ENCODE assay signal across 18 cellular contexts in the genomic region with DNA sequence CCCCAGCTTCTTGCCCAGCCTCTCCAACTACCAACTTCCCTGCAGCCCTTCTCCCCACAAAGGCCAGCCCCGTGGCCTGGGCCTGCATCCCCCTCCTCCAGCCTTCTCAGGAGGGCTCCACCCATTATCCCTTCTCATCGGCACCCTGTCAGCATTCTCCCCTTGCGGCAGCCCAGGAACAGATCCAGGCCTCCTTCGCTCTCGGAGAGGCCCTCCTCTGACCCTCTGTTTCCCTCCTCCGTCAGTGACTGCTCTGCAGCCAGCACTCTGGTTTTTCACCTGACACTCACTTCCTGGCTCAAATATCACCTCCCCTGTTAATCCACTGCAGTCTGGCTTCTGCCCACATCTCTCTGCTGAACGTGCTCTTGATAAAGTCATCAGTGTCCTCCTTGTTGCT. TPM values are rescaled to one million over a fixed set of nuclear protein-coding genes. Genes with fewer than 3 reads are reported as not detected.
DNase-seq lines count a peak whose midpoint lies in the region; ATAC-seq lines count a peak whose summit lies in the region.
"Had no signal": no experiment of that assay in that cellular context is flagged by ENCODE, and none has a peak within 500 bp of the region (broad histone marks: within the 10 kb centered on the region; RNA-seq: fewer than 3 reads in every experiment).

No MANE protein-coding gene starts in this region.

- no peaks in the 10 kb centered on the region for H3K9me3 Mint-ChIP-seq in activated naive CD8-positive, alpha-beta T cell treated with anti-CD3 and anti-CD28 coated beads, Interleukin-2, amount 10 ng/mL, durations not matched to agents 7 days and 5 days
- H3K9me3 Mint-ChIP-seq in activated naive CD8-positive, alpha-beta T cell treated with anti-CD3 and anti-CD28 coated beads for 36 hours = no peaks in the 10 kb centered on the region
- no peaks in the 10 kb centered on the region for H3K9me3 Mint-ChIP-seq in activated CD8-positive, alpha-beta T cell treated with anti-CD3 and anti-CD28 coated beads, Interleukin-2, amount 10 ng/mL, durations not matched to agents 7 days and 5 days (ENCODE audit: insufficient read depth)
- no peaks in the 10 kb centered on the region for H3K9me3 Mint-ChIP-seq in activated naive CD4-positive, alpha-beta T cell treated with anti-CD3 and anti-CD28 coated beads, Interleukin-2, amount 10 ng/mL, durations not matched to agents 7 days and 5 days
- H3K9me3 Mint-ChIP-seq: activated T-helper 1 cell treated with anti-CD3 and anti-CD28 coated beads, Interleukin-12 subunit alpha, Interleukin-12 subunit beta, Interleukin-2, Interleukin-4 antibody, amounts not matched to agents 30 ng/mL and 10 ng/mL and 1 ng/mL, durations not matched to agents 14 hours and 24 hours and 36 hours; stimulated activated naive CD8-positive, alpha-beta T cell treated with anti-CD3 and anti-CD28 coated beads, Interleukin-15, Interleukin-2, amounts not matched to agents 100 ng/mL and 50 ng/mL, for 24 hours; T-helper 1 cell treated with Interleukin-12 subunit alpha and Interleukin-12 subunit beta and Interleukin-4 antibody, amounts not matched to agents 30 μg/mL and 1 μg/mL, for 36 hours; type B pancreatic cell had no signal

- no peaks in the 10 kb centered on the region for H3K36me3 Mint-ChIP-seq in activated naive CD8-positive, alpha-beta T cell treated with anti-CD3 and anti-CD28 coated beads, Interleukin-2, amount 10 ng/mL, durations not matched to agents 7 days and 5 days
- H3K36me3 Mint-ChIP-seq in activated naive CD8-positive, alpha-beta T cell treated with anti-CD3 and anti-CD28 coated beads for 36 hours = no peaks in the 10 kb centered on the region
- no peaks in the 10 kb centered on the region for H3K36me3 Mint-ChIP-seq in activated CD8-positive, alpha-beta T cell treated with anti-CD3 and anti-CD28 coated beads, Interleukin-2, amount 10 ng/mL, durations not matched to agents 7 days and 5 days (ENCODE audit: low read depth)
- no peaks in the 10 kb centered on the region for H3K36me3 Mint-ChIP-seq in activated naive CD4-positive, alpha-beta T cell treated with anti-CD3 and anti-CD28 coated beads, Interleukin-2, amount 10 ng/mL, durations not matched to agents 7 days and 5 days
- H3K36me3 Mint-ChIP-seq: type B pancreatic cell had no signal

- intact Hi-C loops in right cardiac atrium (cut with DNase I) = loop anchor here in 1 of 4 donors (10.0 kb wide), 1 partner anchor 82 kb away; no protein-coding TSS in a partner anchor

- H3K4me3 Mint-ChIP-seq in activated naive CD8-positive, alpha-beta T cell treated with anti-CD3 and anti-CD28 coated beads, Interleukin-2, amount 10 ng/mL, durations not matched to agents 7 days and 5 days = no peak overlapping the region
- H3K4me3 Mint-ChIP-seq in activated naive CD8-positive, alpha-beta T cell treated with anti-CD3 and anti-CD28 coated beads for 36 hours = no peak overlapping the region
- no peak overlapping the region for H3K4me3 Mint-ChIP-seq in activated CD8-positive, alpha-beta T cell treated with anti-CD3 and anti-CD28 coated beads, Interleukin-2, amount 10 ng/mL, durations not matched to agents 7 days and 5 days
- H3K4me3 Mint-ChIP-seq in activated naive CD4-positive, alpha-beta T cell treated with anti-CD3 and anti-CD28 coated beads, Interleukin-2, amount 10 ng/mL, durations not matched to agents 7 days and 5 days = no peak overlapping the region
- H3K4me3 Mint-ChIP-seq: activated T-helper 1 cell treated with anti-CD3 and anti-CD28 coated beads, Interleukin-12 subunit alpha, Interleukin-12 subunit beta, Interleukin-2, Interleukin-4 antibody, amounts not matched to agents 30 ng/mL and 10 ng/mL and 1 ng/mL, durations not matched to agents 14 hours and 24 hours and 36 hours; stimulated activated naive CD8-positive, alpha-beta T cell treated with anti-CD3 and anti-CD28 coated beads, Interleukin-15, Interleukin-2, amounts not matched to agents 100 ng/mL and 50 ng/mL, for 24 hours; T-helper 1 cell treated with Interleukin-12 subunit alpha and Interleukin-12 subunit beta and Interleukin-4 antibody, amounts not matched to agents 30 μg/mL and 1 μg/mL, for 36 hours; type B pancreatic cell had no signal

- peaks cover 30% of the 10 kb centered on the region for H3K4me1 Mint-ChIP-seq in activated naive CD8-positive, alpha-beta T cell treated with anti-CD3 and anti-CD28 coated beads, Interleukin-2, amount 10 ng/mL, durations not matched to agents 7 days and 5 days
- peaks cover 15% of the 10 kb centered on the region for H3K4me1 Mint-ChIP-seq in activated naive CD8-positive, alpha-beta T cell treated with anti-CD3 and anti-CD28 coated beads for 36 hours
- H3K4me1 Mint-ChIP-seq in activated CD8-positive, alpha-beta T cell treated with anti-CD3 and anti-CD28 coated beads, Interleukin-2, amount 10 ng/mL, durations not matched to agents 7 days and 5 days (ENCODE audit: low read depth) = peaks cover 45% of the 10 kb centered on the region
- peaks cover 16% of the 10 kb centered on the region for H3K4me1 Mint-ChIP-seq in activated naive CD4-positive, alpha-beta T cell treated with anti-CD3 and anti-CD28 coated beads, Interleukin-2, amount 10 ng/mL, durations not matched to agents 7 days and 5 days

- peaks cover 3% of the 10 kb centered on the region for H3K27me3 Mint-ChIP-seq in activated naive CD8-positive, alpha-beta T cell treated with anti-CD3 and anti-CD28 coated beads, Interleukin-2, amount 10 ng/mL, durations not matched to agents 7 days and 5 days
- H3K27me3 Mint-ChIP-seq in activated naive CD8-positive, alpha-beta T cell treated with anti-CD3 and anti-CD28 coated beads for 36 hours = peaks cover 5% of the 10 kb centered on the region
- H3K27me3 Mint-ChIP-seq in activated CD8-positive, alpha-beta T cell treated with anti-CD3 and anti-CD28 coated beads, Interleukin-2, amount 10 ng/mL, durations not matched to agents 7 days and 5 days (ENCODE audit: low read depth) = no peaks in the 10 kb centered on the region
- H3K27me3 Mint-ChIP-seq in activated naive CD4-positive, alpha-beta T cell treated with anti-CD3 and anti-CD28 coated beads, Interleukin-2, amount 10 ng/mL, durations not matched to agents 7 days and 5 days = peaks cover 47% of the 10 kb centered on the region

- H3K27ac ChIP-seq in right cardiac atrium (ENCODE audit: low read length) = peak overlapping the region; percentile 39
- H3K27ac ChIP-seq: right lobe of liver, VCaP had no signal

- CTCF ChIA-PET in activated CD8-positive, alpha-beta T cell treated with anti-CD3 and anti-CD28 coated beads, Interleukin-2, amount 10 ng/mL, durations not matched to agents 7 days and 5 days (lab: Charles Lee) = interaction anchor here (1.1 to 2.4 kb wide), 7 partner anchors 13 to 81 kb away, joined by 3 to 24 read pairs (median 8); no protein-coding TSS in a partner anchor
- CTCF ChIA-PET in activated naive CD4-positive, alpha-beta T cell treated with anti-CD3 and anti-CD28 coated beads, Interleukin-2, amount 10 ng/mL, durations not matched to agents 7 days and 5 days (lab: Charles Lee) = interaction anchor here (1.2 to 2.5 kb wide), 7 partner anchors 11 to 217 kb away, joined by 4 to 16 read pairs (median 8); no protein-coding TSS in a partner anchor

- 35% methylated on average over 7 of the region's 7 CpGs for WGBS in right cardiac atrium

- POLR2A ChIA-PET in activated naive CD8-positive, alpha-beta T cell treated with anti-CD3 and anti-CD28 coated beads, Interleukin-2, amount 10 ng/mL, durations not matched to agents 7 days and 5 days (lab: Charles Lee) = interaction anchor here (1.8 kb wide), 1 partner anchor 102 kb away, joined by 8 read pairs; the partner anchor contains the start of gene PEF1
- POLR2A ChIA-PET in activated CD8-positive, alpha-beta T cell treated with anti-CD3 and anti-CD28 coated beads, Interleukin-2, amount 10 ng/mL, durations not matched to agents 7 days and 5 days (lab: Charles Lee) = interaction anchor here (0.7 kb wide), 1 partner anchor 208 kb away, joined by 4 read pairs; no protein-coding TSS in a partner anchor

- H3K4me1 ChIP-seq in right cardiac atrium (ENCODE audit: control insufficient read depth, insufficient read depth, low read length) = peaks cover 12% of the 10 kb centered on the region

- DNase-seq in activated naive CD8-positive, alpha-beta T cell treated with anti-CD3 and anti-CD28 coated beads, Interleukin-2, amount 10 ng/mL, durations not matched to agents 7 days and 5 days = no peak
- no peak for DNase-seq in activated naive CD8-positive, alpha-beta T cell treated with anti-CD3 and anti-CD28 coated beads for 36 hours
- DNase-seq in activated CD8-positive, alpha-beta T cell treated with anti-CD3 and anti-CD28 coated beads, Interleukin-2, amount 10 ng/mL, durations not matched to agents 7 days and 5 days = peak; percentile 31
- DNase-seq in right cardiac atrium (peak in 1 of 3 donors; percentile 64), cortex of kidney (lab: John Stamatoyannopoulos, UW) (no peak)
- DNase-seq in activated CD4-positive, CD25-positive, alpha-beta regulatory T cell treated with anti-CD3 and anti-CD28 coated beads, Interleukin-2, amount 50 U/mL, for 72 hours = no peak
- DNase-seq in activated naive CD4-positive, alpha-beta T cell treated with anti-CD3 and anti-CD28 coated beads, Interleukin-2, amount 10 ng/mL, durations not matched to agents 7 days and 5 days = no peak
- DNase-seq: kidney glomerular epithelial cell, NCI-H146, NCI-H524, right lobe of liver had no signal

- H3K9me3 ChIP-seq in right cardiac atrium (ENCODE audit: control insufficient read depth, low read length) = no peaks in the 10 kb centered on the region
- H3K9me3 ChIP-seq: right lobe of liver had no signal

- H3K27me3 ChIP-seq in right cardiac atrium (ENCODE audit: control insufficient read depth, insufficient read depth) = no peaks in the 10 kb centered on the region
- H3K27me3 ChIP-seq: right lobe of liver had no signal

- peak overlapping the region; percentile 23 for H3K27ac Mint-ChIP-seq in activated naive CD8-positive, alpha-beta T cell treated with anti-CD3 and anti-CD28 coated beads, Interleukin-2, amount 10 ng/mL, durations not matched to agents 7 days and 5 days
- H3K27ac Mint-ChIP-seq in activated naive CD8-positive, alpha-beta T cell treated with anti-CD3 and anti-CD28 coated beads for 36 hours = no peak overlapping the region
- H3K27ac Mint-ChIP-seq in activated CD8-positive, alpha-beta T cell treated with anti-CD3 and anti-CD28 coated beads, Interleukin-2, amount 10 ng/mL, durations not matched to agents 7 days and 5 days = peak overlapping the region; percentile 75
- no peak overlapping the region for H3K27ac Mint-ChIP-seq in activated naive CD4-positive, alpha-beta T cell treated with anti-CD3 and anti-CD28 coated beads, Interleukin-2, amount 10 ng/mL, durations not matched to agents 7 days and 5 days
- H3K27ac Mint-ChIP-seq: activated T-helper 1 cell treated with anti-CD3 and anti-CD28 coated beads, Interleukin-12 subunit alpha, Interleukin-12 subunit beta, Interleukin-2, Interleukin-4 antibody, amounts not matched to agents 30 ng/mL and 10 ng/mL and 1 ng/mL, durations not matched to agents 14 hours and 24 hours and 36 hours; stimulated activated naive CD8-positive, alpha-beta T cell treated with anti-CD3 and anti-CD28 coated beads, Interleukin-15, Interleukin-2, amounts not matched to agents 100 ng/mL and 50 ng/mL, for 24 hours; T-helper 1 cell treated with Interleukin-12 subunit alpha and Interleukin-12 subunit beta and Interleukin-4 antibody, amounts not matched to agents 30 μg/mL and 1 μg/mL, for 36 hours had no signal

- peak; percentile 25 for ATAC-seq in activated naive CD8-positive, alpha-beta T cell treated with anti-CD3 and anti-CD28 coated beads, Interleukin-2, amount 10 ng/mL, durations not matched to agents 7 days and 5 days (ENCODE audit: low read depth)
- ATAC-seq in activated CD8-positive, alpha-beta T cell treated with anti-CD3 and anti-CD28 coated beads, Interleukin-2, amount 10 ng/mL, durations not matched to agents 7 days and 5 days = no peak
- ATAC-seq in right cardiac atrium (peak in 1 of 2 donors; percentile 4), GM18868 (IDR thresholded peaks at IDR 0.05; ENCODE audit: unreplicated experiment) (no peak)
- ATAC-seq: right lobe of liver had no signal

- no peak overlapping the region for H3K4me3 ChIP-seq in right cardiac atrium (ENCODE audit: low read length)
- H3K4me3 ChIP-seq: right lobe of liver had no signal

RNA-seq across cellular contexts. Expression of gene ADGRB2, which starts 17.5 kb away (rescaled TPM):
- total RNA-seq in activated naive CD8-positive, alpha-beta T cell treated with anti-CD3 and anti-CD28 coated beads, Interleukin-2, amount 10 ng/mL, durations not matched to agents 7 days and 5 days = under 1 TPM; 0.74 to 0.75 TPM
- total RNA-seq in activated naive CD8-positive, alpha-beta T cell treated with anti-CD3 and anti-CD28 coated beads for 36 hours = under 1 TPM; 0.08 to 0.18 TPM
- under 1 TPM; 0.05 to 0.37 TPM for total RNA-seq in activated CD8-positive, alpha-beta T cell treated with anti-CD3 and anti-CD28 coated beads, Interleukin-2, amount 10 ng/mL, durations not matched to agents 7 days and 5 days
- 10 to 100 TPM; 11.8 to 14.8 (median 13.1) TPM for total RNA-seq in right cardiac atrium
- polyA plus RNA-seq in right cardiac atrium = 18.2 TPM

RNA-seq across cellular contexts. Expression of gene COL16A1, which starts 42.9 kb away (rescaled TPM):
- under 1 TPM in 1 of 2 experiments, not detected in 1; 0.14 TPM for total RNA-seq in activated naive CD8-positive, alpha-beta T cell treated with anti-CD3 and anti-CD28 coated beads, Interleukin-2, amount 10 ng/mL, durations not matched to agents 7 days and 5 days
- total RNA-seq in activated naive CD8-positive, alpha-beta T cell treated with anti-CD3 and anti-CD28 coated beads for 36 hours = under 1 TPM; 0.36 to 0.93 TPM
- total RNA-seq in activated CD8-positive, alpha-beta T cell treated with anti-CD3 and anti-CD28 coated beads, Interleukin-2, amount 10 ng/mL, durations not matched to agents 7 days and 5 days = not detected
- total RNA-seq in right cardiac atrium = 10 to 100 TPM; 40.6 to 50.5 (median 50.3) TPM
- 37.4 TPM for polyA plus RNA-seq in right cardiac atrium
- total RNA-seq: activated T-helper 1 cell treated with anti-CD3 and anti-CD28 coated beads, Interleukin-12 subunit alpha, Interleukin-12 subunit beta, Interleukin-2, Interleukin-4 antibody, amounts not matched to agents 30 ng/mL and 10 ng/mL and 1 ng/mL, durations not matched to agents 14 hours and 24 hours and 36 hours; OCI-LY7 had no signal

Comparison
In these comparisons a context has a peak if more than half of its experiments do, and no peak if none do; other contexts are left out.
1. H3K27ac Mint-ChIP-seq: peak in activated naive CD8-positive, alpha-beta T cell treated with anti-CD3 and anti-CD28 coated beads, Interleukin-2, amount 10 ng/mL, durations not matched to agents 7 days and 5 days (single experiment) and activated CD8-positive, alpha-beta T cell treated with anti-CD3 and anti-CD28 coated beads, Interleukin-2, amount 10 ng/mL, durations not matched to agents 7 days and 5 days (single experiment); none in activated naive CD8-positive, alpha-beta T cell treated with anti-CD3 and anti-CD28 coated beads for 36 hours (single experiment) and activated naive CD4-positive, alpha-beta T cell treated with anti-CD3 and anti-CD28 coated beads, Interleukin-2, amount 10 ng/mL, durations not matched to agents 7 days and 5 days (single experiment).
2. RNA of gene ADGRB2, which starts 17.5 kb away (total RNA-seq): 11.8 to 14.8 TPM in right cardiac atrium; 0.74 to 0.75 TPM in activated naive CD8-positive, alpha-beta T cell treated with anti-CD3 and anti-CD28 coated beads, Interleukin-2, amount 10 ng/mL, durations not matched to agents 7 days and 5 days, 0.05 to 0.37 TPM in activated CD8-positive, alpha-beta T cell treated with anti-CD3 and anti-CD28 coated beads, Interleukin-2, amount 10 ng/mL, durations not matched to agents 7 days and 5 days and 0.08 to 0.18 TPM in activated naive CD8-positive, alpha-beta T cell treated with anti-CD3 and anti-CD28 coated beads for 36 hours; every median in the first group is over 4 times any median in the second.
3. RNA of gene COL16A1, which starts 42.9 kb away (total RNA-seq): 40.6 to 50.5 TPM in right cardiac atrium; 0.36 to 0.93 TPM in activated naive CD8-positive, alpha-beta T cell treated with anti-CD3 and anti-CD28 coated beads for 36 hours, 0.14 TPM in activated naive CD8-positive, alpha-beta T cell treated with anti-CD3 and anti-CD28 coated beads, Interleukin-2, amount 10 ng/mL, durations not matched to agents 7 days and 5 days and not detected in activated CD8-positive, alpha-beta T cell treated with anti-CD3 and anti-CD28 coated beads, Interleukin-2, amount 10 ng/mL, durations not matched to agents 7 days and 5 days; every median in the first group is over 10 times any median in the second.